Comparison of ENCODE assay signal across 24 cellular contexts in genomic region chr11:33533668-33534067, GRCh38.
DNase-seq lines count a peak whose midpoint lies in the region; ATAC-seq and TF ChIP-seq lines count a peak whose summit lies in the region.
"Had no signal": no experiment of that assay in that cellular context is flagged by ENCODE, and none has a peak within 500 bp of the region (broad histone marks: within the 10 kb centered on the region; RNA-seq: fewer than 3 reads in every experiment).

No MANE protein-coding gene starts in this region.

- no peak overlapping the region for H3K4me3 Mint-ChIP-seq in activated CD4-positive, alpha-beta T cell treated with anti-CD3 and anti-CD28 coated beads for 36 hours
- H3K4me3 Mint-ChIP-seq: natural killer cell treated with Interleukin-12 subunit alpha and Interleukin-12 subunit beta and Interleukin-15 and Interleukin-18, amount 100 ng/mL, for 72 hours had no signal

- H3K4me1 Mint-ChIP-seq in activated CD4-positive, alpha-beta T cell treated with anti-CD3 and anti-CD28 coated beads for 36 hours, result no peaks in the 10 kb centered on the region

- H3K27me3 ChIP-seq in DOHH2 (ENCODE audit: control insufficient read depth, low read length), result no peaks in the 10 kb centered on the region
- H3K27me3 ChIP-seq: BLaER1 treated with 17β-estradiol and CSF1 and Interleukin-3, amounts not matched to agents 10 nM and 100 nM; body of pancreas; ovary had no signal

- no peaks in the 10 kb centered on the region for H3K9me3 ChIP-seq in DOHH2 (ENCODE audit: control insufficient read depth, insufficient read depth, low read length)
- H3K9me3 ChIP-seq: body of pancreas, lower lobe of right lung, mucosa of descending colon, ovary, transverse colon had no signal

- ATAC-seq in GM21381 (IDR thresholded peaks at IDR 0.05; ENCODE audit: unreplicated experiment), result no peak
- ATAC-seq in GM18498 (IDR thresholded peaks at IDR 0.05; ENCODE audit: unreplicated experiment), result no peak
- ATAC-seq in activated CD4-positive, alpha-beta T cell treated with anti-CD3 and anti-CD28 coated beads for 36 hours, result no peak
- ATAC-seq: body of pancreas; heart right ventricle; lower lobe of right lung; mucosa of descending colon; natural killer cell treated with Interleukin-12 subunit alpha and Interleukin-12 subunit beta and Interleukin-15 and Interleukin-18, amount 100 ng/mL, for 72 hours had no signal

- H3K4me1 ChIP-seq in DOHH2 (ENCODE audit: control insufficient read depth, low read length), result peaks cover 65% of the 10 kb centered on the region
- H3K4me1 ChIP-seq: BLaER1 treated with 17β-estradiol and CSF1 and Interleukin-3, amounts not matched to agents 10 nM and 100 nM; body of pancreas; heart right ventricle; lower lobe of right lung; stomach; transverse colon had no signal

- peak overlapping the region; percentile 54 for H3K4me3 ChIP-seq in DOHH2 (ENCODE audit: low read length)
- no peak overlapping the region for H3K4me3 ChIP-seq in astrocyte of the spinal cord (ENCODE audit: low read depth, low read length)
- H3K4me3 ChIP-seq: BLaER1 treated with 17β-estradiol and CSF1 and Interleukin-3, amounts not matched to agents 10 nM and 100 nM; body of pancreas; heart right ventricle; lower lobe of right lung; mucosa of descending colon; ovary; skin epidermis; stomach; transverse colon had no signal

- no peaks in the 10 kb centered on the region for H4K20me1 ChIP-seq in DOHH2 (ENCODE audit: control insufficient read depth, insufficient read depth, low read depth, low read length)
- H4K20me1 ChIP-seq: BLaER1 treated with 17β-estradiol and CSF1 and Interleukin-3, amounts not matched to agents 10 nM and 100 nM had no signal

- H3K36me3 Mint-ChIP-seq in activated CD4-positive, alpha-beta T cell treated with anti-CD3 and anti-CD28 coated beads for 36 hours (ENCODE audit: low read depth), result no peaks in the 10 kb centered on the region
- H3K36me3 Mint-ChIP-seq: natural killer cell treated with Interleukin-12 subunit alpha and Interleukin-12 subunit beta and Interleukin-15 and Interleukin-18, amount 100 ng/mL, for 72 hours had no signal

- H3K4me2 ChIP-seq in DOHH2 (ENCODE audit: low read length), result peak overlapping the region; percentile 64
- H3K4me2 ChIP-seq: BLaER1 treated with 17β-estradiol and CSF1 and Interleukin-3, amounts not matched to agents 10 nM and 100 nM had no signal

- H3F3A ChIP-seq in DOHH2 (ENCODE audit: control insufficient read depth, insufficient read depth), result peaks cover 11% of the 10 kb centered on the region

- in situ Hi-C loops in astrocyte of the spinal cord (cut with HindIII; ENCODE audit: low sequenced_read_pairs), result no loop called here

- CTCF ChIA-PET in activated CD4-positive, alpha-beta T cell treated with anti-CD3 and anti-CD28 coated beads for 36 hours (lab: Charles Lee), result no interaction called here

- H3K9me3 Mint-ChIP-seq in activated CD4-positive, alpha-beta T cell treated with anti-CD3 and anti-CD28 coated beads for 36 hours (ENCODE audit: low read depth), result peaks cover 5% of the 10 kb centered on the region

- DNase-seq in NCI-H226 (peak; percentile 73), astrocyte of the spinal cord (ENCODE audit: low read depth, low spot score) (peak; percentile 38), iris pigment epithelial cell (ENCODE audit: low read depth) (peak; percentile 54), DMS53 treated with DMSO at 0.1 percent for 48 hours (lab: John Stamatoyannopoulos, UW; ENCODE audit: unreplicated experiment) (no peak)
- DNase-seq in activated CD4-positive, alpha-beta T cell treated with anti-CD3 and anti-CD28 coated beads for 36 hours, result no peak
- DNase-seq: activated CD4-positive, alpha-beta T cell treated with anti-CD3 and anti-CD28 coated beads for 4 hours; activated effector memory CD4-positive, alpha-beta T cell treated with anti-CD3 and anti-CD28 coated beads, Interleukin-2, amount 50 U/mL, for 16 hours; activated T-cell treated with anti-CD3 and anti-CD28 coated beads, Interleukin-2, amount 50 U/mL, for 1 hour; body of pancreas; heart right ventricle; lower lobe of right lung; mucosa of descending colon; NCI-H1092 treated with DMSO at 0.1 percent for 48 hours; NCI-H187 treated with DMSO at 0.1 percent for 48 hours; ovary; stimulated activated CD4-positive, alpha-beta T cell treated with anti-CD3 and anti-CD28 coated beads, Interleukin-1b, Interleukin-23, amount 100 ng/mL, for 48 hours; stomach; transverse colon had no signal

- peak overlapping the region; percentile 86 for H3K27ac ChIP-seq in DOHH2 (ENCODE audit: low read depth, low read length)
- H3K27ac ChIP-seq: BLaER1 treated with 17β-estradiol and CSF1 and Interleukin-3, amounts not matched to agents 10 nM and 100 nM; body of pancreas; heart right ventricle; lower lobe of right lung; ovary; stomach; transverse colon had no signal

- intact Hi-C loops in activated CD4-positive, alpha-beta T cell treated with anti-CD3 and anti-CD28 coated beads for 36 hours (cut with DNase I, micrococcal nuclease), result no loop called here

- H3K27me3 Mint-ChIP-seq in activated CD4-positive, alpha-beta T cell treated with anti-CD3 and anti-CD28 coated beads for 36 hours, result peaks cover 8% of the 10 kb centered on the region

- POLR2A ChIA-PET in activated CD4-positive, alpha-beta T cell treated with anti-CD3 and anti-CD28 coated beads for 36 hours (lab: Charles Lee), result no interaction called here

- no peaks in the 10 kb centered on the region for H3K9me2 ChIP-seq in DOHH2 (replicated peaks; ENCODE audit: control insufficient read depth, low read length)

- peaks cover 31% of the 10 kb centered on the region for H3K79me2 ChIP-seq in DOHH2 (ENCODE audit: control insufficient read depth, low read length)

- H3K36me3 ChIP-seq in DOHH2 (ENCODE audit: control insufficient read depth, low read length), result no peaks in the 10 kb centered on the region
- H3K36me3 ChIP-seq: BLaER1 treated with 17β-estradiol and CSF1 and Interleukin-3, amounts not matched to agents 10 nM and 100 nM; heart right ventricle; lower lobe of right lung; ovary; stomach; transverse colon had no signal

- H3K27ac Mint-ChIP-seq in activated CD4-positive, alpha-beta T cell treated with anti-CD3 and anti-CD28 coated beads for 36 hours, result no peak overlapping the region
- H3K27ac Mint-ChIP-seq: natural killer cell treated with Interleukin-12 subunit alpha and Interleukin-12 subunit beta and Interleukin-15 and Interleukin-18, amount 100 ng/mL, for 72 hours had no signal

- TF ChIP-seq CTCF in DOHH2 (IDR thresholded peaks at IDR 0.05; ENCODE audit: low read depth, low read length, poor library complexity, severe bottlenecking) (no peak), astrocyte of the spinal cord (IDR thresholded peaks at IDR 0.05; ENCODE audit: low read depth, low read length) (no peak)

Comparison
In these comparisons a context has a peak if more than half of its experiments do, and no peak if none do; other contexts are left out.
1. DNase-seq: peak in NCI-H226 (single experiment), astrocyte of the spinal cord (single experiment) and iris pigment epithelial cell (single experiment); none in DMS53 treated with DMSO at 0.1 percent for 48 hours (single experiment) and activated CD4-positive, alpha-beta T cell treated with anti-CD3 and anti-CD28 coated beads for 36 hours (single experiment).